ENCODE assay signal across 14 cellular contexts in genomic region chr1:74328851-74329250, GRCh38.
DNase-seq lines count a peak whose midpoint lies in the region; ATAC-seq and TF ChIP-seq lines count a peak whose summit lies in the region.
"Had no signal": no experiment of that assay in that cellular context is flagged by ENCODE, and none has a peak within 500 bp of the region (broad histone marks: within the 10 kb centered on the region; RNA-seq: fewer than 3 reads in every experiment).

No MANE protein-coding gene starts in this region.

- no peaks in the 10 kb centered on the region for H3K9me3 ChIP-seq in PC-3 (ENCODE audit: low read length)
- no peaks in the 10 kb centered on the region for H3K9me3 ChIP-seq in gastrocnemius medialis

- ATAC-seq in PC-3, result no peak
- ATAC-seq in gastrocnemius medialis, result no peak
- ATAC-seq: GM23338, HCT116 had no signal

- POLR2A ChIA-PET in PC-3 (lab: Charles Lee; ENCODE audit: unreplicated experiment), result no interaction called here

- no peak for TF ChIP-seq POLR2A in gastrocnemius medialis (IDR thresholded peaks at IDR 0.05)

- in situ Hi-C loops in gastrocnemius medialis (cut with MboI; ENCODE audit: low sequenced_read_pairs in 4 of 4), result no loop called here

- H3K27ac ChIP-seq in PC-3 (ENCODE audit: low read length) (no peak overlapping the region), gastrocnemius medialis (no peak overlapping the region)

- TF ChIP-seq CTCF in PC-3 (conservative IDR thresholded peaks at IDR 0.05; ENCODE audit: low read depth, low read length) (no peak), gastrocnemius medialis (IDR thresholded peaks at IDR 0.05 in 4 of 5, conservative IDR thresholded peaks at IDR 0.05 in 1 of 5) (no peak)

- intact Hi-C loops in PC-3 (cut with micrococcal nuclease) (no loop called here), gastrocnemius medialis (cut with DNase I; ENCODE audit: low total_unique reads) (no loop called here)

- H3K9ac ChIP-seq in PC-3 (ENCODE audit: low read length), result no peak overlapping the region

- no peak overlapping the region for H2AFZ ChIP-seq in PC-3 (ENCODE audit: low read length)
- H2AFZ ChIP-seq: GM23338 had no signal

- H3K79me2 ChIP-seq in PC-3 (ENCODE audit: low read length), result no peaks in the 10 kb centered on the region

- DNase-seq in DMS 273 treated with DMSO at 0.1 percent for 48 hours (lab: John Stamatoyannopoulos, UW), result peak; percentile 21
- peak; percentile 71 for DNase-seq in NCI-H2171 treated with DMSO at 0.1 percent for 48 hours (lab: John Stamatoyannopoulos, UW)
- DNase-seq in NCI-H82 treated with DMSO at 0.1 percent for 48 hours (lab: John Stamatoyannopoulos, UW; ENCODE audit: unreplicated experiment), result peak; percentile 62
- no peak for DNase-seq in PC-3
- DNase-seq in gastrocnemius medialis, result no peak
- no peak for DNase-seq in OCI-M1 (lab: John Stamatoyannopoulos, UW)
- DNase-seq: C1 segment of cervical spinal cord; Calu3; CD4-positive, alpha-beta memory T cell; COR-L47; DND-41; H9 had no signal

- H3K9me2 ChIP-seq in PC-3 (replicated peaks; ENCODE audit: low read length), result no peaks in the 10 kb centered on the region

- BruUV-seq in PC-3 (replicated peaks; lab: Mats Ljungman, UMichigan), result no TSS peak

- H3K4me1 ChIP-seq in PC-3 (ENCODE audit: insufficient read depth, low read length) (no peaks in the 10 kb centered on the region), gastrocnemius medialis (no peaks in the 10 kb centered on the region)

- H3K4me3 ChIP-seq in PC-3 (ENCODE audit: low read length) (no peak overlapping the region), gastrocnemius medialis (no peak overlapping the region)
- H3K4me3 ChIP-seq: GM23338 had no signal

- H3K27me3 ChIP-seq in PC-3 (ENCODE audit: low read length) (0 out of 2 replicates have a peak, but pooled peaks cover 6% of the 10 kb centered on the region), gastrocnemius medialis (no peaks in the 10 kb centered on the region)

- no peaks in the 10 kb centered on the region for H4K20me1 ChIP-seq in PC-3 (ENCODE audit: low read length)

- no peak overlapping the region for H3K4me2 ChIP-seq in PC-3 (ENCODE audit: low read length)
- H3K4me2 ChIP-seq: GM23338 had no signal

- CTCF ChIA-PET in PC-3 (lab: Charles Lee), result no interaction called here

- no peaks in the 10 kb centered on the region for H3K36me3 ChIP-seq in PC-3 (ENCODE audit: low read depth, low read length)
- H3K36me3 ChIP-seq in gastrocnemius medialis, result no peaks in the 10 kb centered on the region

- H3F3A ChIP-seq in PC-3 (ENCODE audit: low read length, unreplicated experiment), result no peaks in the 10 kb centered on the region

Comparison
In these comparisons a context has a peak if more than half of its experiments do, and no peak if none do; other contexts are left out.
1. DNase-seq: peak in DMS 273 treated with DMSO at 0.1 percent for 48 hours (single experiment), NCI-H2171 treated with DMSO at 0.1 percent for 48 hours (single experiment) and NCI-H82 treated with DMSO at 0.1 percent for 48 hours (single experiment); none in PC-3 (single experiment), gastrocnemius medialis (0 of 2) and OCI-M1 (single experiment).